8 cellular contexts compared by ENCODE assay signal in genomic region chr5:111224561-111224989, GRCh38. TPM values are rescaled to one million over a fixed set of nuclear protein-coding genes. Genes with fewer than 3 reads are reported as not detected.
DNase-seq lines count a peak whose midpoint lies in the region; ATAC-seq and TF ChIP-seq lines count a peak whose summit lies in the region.

No MANE protein-coding gene starts in this region.

- H3K36me3 ChIP-seq in SK-N-MC (ENCODE audit: insufficient read depth, low read length) (no peaks in the 10 kb centered on the region), sigmoid colon (no peaks in the 10 kb centered on the region)

- H3K4me3 ChIP-seq in SK-N-MC (peak overlapping the region; percentile 75), fibroblast of pulmonary artery (replicated peaks; ENCODE audit: low read depth, low read length) (peak overlapping the region; percentile 69), sigmoid colon (peak overlapping the region; percentile 41 to 61 (median 57))

- H3K4me3 Mint-ChIP-seq in activated T-cell treated with anti-CD3 and anti-CD28 coated beads, Interleukin-2, amount 50 U/mL, for 72 hours = peak overlapping the region; percentile 98 to 100

- H3K27ac Mint-ChIP-seq in activated T-cell treated with anti-CD3 and anti-CD28 coated beads, Interleukin-2, amount 50 U/mL, for 72 hours = peak overlapping the region; percentile 98

- H3K27ac ChIP-seq in SK-N-MC (no peak overlapping the region), sigmoid colon (peak overlapping the region in 3 of 4 donors; percentile 40 to 52 (median 48))

- no peak overlapping the region for H3K9ac ChIP-seq in SK-N-MC (ENCODE audit: insufficient read length)

- H3K27me3 ChIP-seq in sigmoid colon = no peaks in the 10 kb centered on the region

- H3K9me3 ChIP-seq in SK-N-MC (ENCODE audit: low read depth, low read length) (no peaks in the 10 kb centered on the region), sigmoid colon (no peaks in the 10 kb centered on the region)

- peak; percentile 32 to 34 for ATAC-seq in activated T-cell treated with anti-CD3 and anti-CD28 coated beads, Interleukin-2, amount 50 U/mL, for 72 hours (replicated peaks in 1 of 2)
- peak; percentile 29 for ATAC-seq in HG02798 (IDR thresholded peaks at IDR 0.05; ENCODE audit: poor library complexity, unreplicated experiment)

- TF ChIP-seq POLR2A in sigmoid colon (IDR thresholded peaks at IDR 0.05) = no peak

- no peak for DNase-seq in activated T-cell treated with anti-CD3 and anti-CD28 coated beads, Interleukin-2, amount 50 U/mL, for 72 hours
- DNase-seq in activated T-cell treated with anti-CD3 and anti-CD28 coated beads for 4 hours = no peak
- DNase-seq in SK-N-MC (ENCODE audit: low read depth, low spot score) = no peak
- DNase-seq in fibroblast of pulmonary artery (ENCODE audit: low read depth) = no peak
- no peak for DNase-seq in sigmoid colon
- no peak for DNase-seq in NCI-H2227 treated with DMSO at 0.1 percent for 48 hours (lab: John Stamatoyannopoulos, UW)
- no peak for DNase-seq in iPS-NIHi11 (ENCODE audit: low spot score)

- intact Hi-C loops in sigmoid colon (cut with DNase I) = no loop called here

- peaks cover 43% of the 10 kb centered on the region for H3K4me1 Mint-ChIP-seq in activated T-cell treated with anti-CD3 and anti-CD28 coated beads, Interleukin-2, amount 50 U/mL, for 72 hours (ENCODE audit: low read depth)

- H3K9me3 Mint-ChIP-seq in activated T-cell treated with anti-CD3 and anti-CD28 coated beads, Interleukin-2, amount 50 U/mL, for 72 hours = no peaks in the 10 kb centered on the region

- no peaks in the 10 kb centered on the region for H3K27me3 Mint-ChIP-seq in activated T-cell treated with anti-CD3 and anti-CD28 coated beads, Interleukin-2, amount 50 U/mL, for 72 hours (ENCODE audit: low read depth)

- H3K4me1 ChIP-seq in sigmoid colon = peaks cover 0 to 15% (median 13%) of the 10 kb centered on the region in 4 donors

- WGBS in sigmoid colon, 2 donors = 1 to 2% methylated on average over 31 of the region's 31 CpGs

- TF ChIP-seq CTCF in fibroblast of pulmonary artery (IDR thresholded peaks at IDR 0.05; ENCODE audit: low read length, missing control alignments) (no peak), sigmoid colon (IDR thresholded peaks at IDR 0.05) (no peak)

- peaks cover 8 to 19% of the 10 kb centered on the region in 2 donors for H3K36me3 Mint-ChIP-seq in activated T-cell treated with anti-CD3 and anti-CD28 coated beads, Interleukin-2, amount 50 U/mL, for 72 hours (ENCODE audit: insufficient read depth in 2 of 2)

- no peak for TF ChIP-seq EP300 in sigmoid colon (IDR thresholded peaks at IDR 0.05)

RNA-seq across cellular contexts. Expression of gene CAMK4, which starts 0.4 kb away (rescaled TPM):
- total RNA-seq in activated T-cell treated with anti-CD3 and anti-CD28 coated beads, Interleukin-2, amount 50 U/mL, for 72 hours = 10 to 100 TPM; 56.1 to 96.0 TPM
- 1 to 10 TPM; 1.2 to 3.6 (median 2.7) TPM for total RNA-seq in sigmoid colon
- 1 to 10 TPM in 1 of 3 donors, under 1 TPM in 2; 0.23 to 4.0 (median 0.60) TPM for polyA plus RNA-seq in sigmoid colon

Comparison
In these comparisons a context has a peak if more than half of its experiments do, and no peak if none do; other contexts are left out.
1. RNA of gene CAMK4, which starts 0.4 kb away (total RNA-seq): 56.1 to 96.0 TPM in activated T-cell treated with anti-CD3 and anti-CD28 coated beads, Interleukin-2, amount 50 U/mL, for 72 hours; 1.2 to 3.6 TPM in sigmoid colon; every median in the first group is over 10 times any median in the second.
2. Peak in every context shown above with its lines, with median percentiles within 50 percentile points of each other: H3K4me3 ChIP-seq.